Comparison of ENCODE assay signal across 8 cellular contexts in genomic region chr1:50970508-50970885, GRCh38. TPM values are rescaled to one million over a fixed set of nuclear protein-coding genes. Genes with fewer than 3 reads are reported as not detected.
DNase-seq lines count a peak whose midpoint lies in the region; ATAC-seq, FAIRE-seq and TF ChIP-seq lines count a peak whose summit lies in the region.

No MANE protein-coding gene starts in this region.

- H2AFZ ChIP-seq in GM12878 (ENCODE audit: control insufficient read depth, low read depth, low read length): peak overlapping the region; percentile 97

- H3K36me3 ChIP-seq in GM12878 (ENCODE audit: control insufficient read depth in 2 of 2, insufficient read depth in 2 of 2, low read length in 1 of 2) (peaks cover 0 to 7% of the 10 kb centered on the region in 2 experiments; a peak in 1 of 4 replicates), mucosa of rectum (ENCODE audit: control insufficient read depth in 2 of 2, insufficient read depth in 2 of 2, low read length in 2 of 2) (no peaks in the 10 kb centered on the region)

- H3K4me2 ChIP-seq in A549 (peak overlapping the region; percentile 84), GM12878 (ENCODE audit: control insufficient read depth, insufficient read depth) (peak overlapping the region; percentile 9)

- RAD21 ChIA-PET in GM12878 (lab: Charles Lee; ENCODE audit: unreplicated experiment): interaction anchor here (1.6 kb wide), 1 partner anchor 265 kb away, joined by 7 read pairs; the partner anchor contains the start of gene RNF11

- H3K27ac ChIP-seq in A549 (peak overlapping the region; percentile 99), GM12878 (ENCODE audit: control insufficient read depth, insufficient read depth) (peak overlapping the region; percentile 92), mucosa of rectum (ENCODE audit: low read depth in 2 of 2, low read length in 2 of 2) (peak overlapping the region; percentile 99)

- peaks cover 59% of the 10 kb centered on the region for H3K79me2 ChIP-seq in GM12878 (ENCODE audit: control insufficient read depth, insufficient read depth, low read length)

- no peak for DNase-seq in A549 (ENCODE audit: low read depth in 1 of 2, low spot score in 1 of 2)
- no peak for DNase-seq in HEK293T (ENCODE audit: extremely low spot score)
- DNase-seq in GM12878 (ENCODE audit: low read depth, low spot score): no peak
- DNase-seq in mesenteric fat pad (ENCODE audit: low spot score): no peak
- no peak for DNase-seq in COLO829 (ENCODE audit: low spot score)
- DNase-seq in stimulated activated CD8-positive, alpha-beta memory T cell treated with anti-CD3 and anti-CD28 coated beads, Interleukin-4, amount 100 ng/mL, for 48 hours: no peak

- H3K9ac ChIP-seq in GM12878 (ENCODE audit: control insufficient read depth, insufficient read depth, low read length): peak overlapping the region; percentile 85
- peak overlapping the region; percentile 92 to 97 for H3K9ac ChIP-seq in mucosa of rectum (ENCODE audit: low read depth in 1 of 2, low read length in 2 of 2)

- TF ChIP-seq RAD21 in A549 (conservative IDR thresholded peaks at IDR 0.05 in 1 of 2, IDR thresholded peaks at IDR 0.05 in 1 of 2) (no peak), GM12878 (IDR thresholded peaks at IDR 0.05; ENCODE audit: insufficient read depth, low read depth, low read length) (no peak)

- H3K27me3 ChIP-seq in GM12878 (replicated peaks in 1 of 2; ENCODE audit: control insufficient read depth in 2 of 2, insufficient read depth in 2 of 2, low read length in 1 of 2): no peaks in the 10 kb centered on the region
- no peaks in the 10 kb centered on the region for H3K27me3 ChIP-seq in mucosa of rectum (ENCODE audit: control insufficient read depth in 2 of 2, insufficient read depth in 2 of 2, low read length in 2 of 2)

- no peak for TF ChIP-seq POLR2A in A549 (IDR thresholded peaks at IDR 0.05; ENCODE audit: low read length)
- TF ChIP-seq POLR2A in GM12878 (IDR thresholded peaks at IDR 0.05; ENCODE audit: low read depth, low read length): no peak

- CTCF ChIA-PET in A549 (lab: Yijun Ruan, JAX): interaction anchor here (1.1 to 2.3 kb wide), 4 partner anchors 10 to 219 kb away, joined by 3 to 9 read pairs (median 4); partner anchors contain the start of gene FAF1
- CTCF ChIA-PET in HEK293T (lab: Yijun Ruan, JAX): interaction anchor here (0.6 to 1.9 kb wide), 3 partner anchors 10 to 247 kb away, joined by 3 to 6 read pairs (median 6); partner anchors contain the start of gene FAF1
- CTCF ChIA-PET in GM12878 (lab: Yijun Ruan, JAX): interaction anchor here (1.0 to 3.1 kb wide), 5 partner anchors 10 to 220 kb away, joined by 3 to 17 read pairs (median 5); partner anchors contain the start of gene FAF1

- intact Hi-C loops in GM12878 (cut with micrococcal nuclease; ENCODE audit: unreplicated experiment): no loop called here

- H3K9me3 ChIP-seq in A549 (no peaks in the 10 kb centered on the region), GM12878 (replicated peaks; ENCODE audit: control insufficient read depth, insufficient read depth, low read length) (no peaks in the 10 kb centered on the region), mucosa of rectum (ENCODE audit: control insufficient read depth in 2 of 2, low read length in 2 of 2) (no peaks in the 10 kb centered on the region)

- TF ChIP-seq CTCF in A549 (IDR thresholded peaks at IDR 0.05): no peak
- no peak for TF ChIP-seq CTCF in GM12878 (IDR thresholded peaks at IDR 0.05 in 2 of 3, conservative IDR thresholded peaks at IDR 0.05 in 1 of 3; ENCODE audit: control insufficient read depth in 2 of 3, extremely low read depth in 1 of 3, insufficient read depth in 1 of 3, low read depth in 3 of 3, low read length in 3 of 3)

- whole genome bisulfite sequencing in A549 (ENCODE audit: missing lambda C conversion rate): 1% methylated on average over 6 of the region's 6 CpGs
- under 1% methylated on average over 6 of the region's 6 CpGs for WGBS in GM12878 (ENCODE audit: insufficient coverage, insufficient replicate concordance, low lambda C conversion rate, missing lambda C conversion rate)

- peak overlapping the region; percentile 90 for H3K4me3 ChIP-seq in A549
- peak overlapping the region; percentile 99 for H3K4me3 ChIP-seq in GM12878
- H3K4me3 ChIP-seq in mucosa of rectum (ENCODE audit: low read length in 2 of 2): peak overlapping the region; percentile 98

- FAIRE-seq in A549 (lab: Jason Lieb, UNC) (no peak), GM12878 (lab: Jason Lieb, UNC) (no peak)

- SMC1A ChIA-PET in GM12878 (lab: Charles Lee; ENCODE audit: uncharacterized antibody, unreplicated experiment): interaction anchor here (0.8 to 2.0 kb wide), 5 partner anchors 10 to 297 kb away, joined by 3 to 8 read pairs (median 4); partner anchors contain the start of gene FAF1

- in situ Hi-C loops in GM12878 (cut with MboI): no loop called here

- ATAC-seq in A549 (no peak), GM12878 (no peak), HG03196 (IDR thresholded peaks at IDR 0.05; ENCODE audit: unreplicated experiment) (no peak)

- TF ChIP-seq EP300 in A549 (IDR thresholded peaks at IDR 0.05) (no peak), GM12878 (IDR thresholded peaks at IDR 0.05; ENCODE audit: borderline replicate concordance in 1 of 2, control insufficient read depth in 1 of 2, low read depth in 2 of 2, low read length in 2 of 2) (no peak)

- BruUV-seq in GM12878 (replicated peaks; lab: Mats Ljungman, UMichigan): TSS peak; percentile 52

- H3K4me1 ChIP-seq in A549: peaks cover 13% of the 10 kb centered on the region; the same call in 2 of the 3 replicates
- H3K4me1 ChIP-seq in GM12878 (ENCODE audit: control insufficient read depth, insufficient read depth, low read length): no peaks in the 10 kb centered on the region; the same call in 1 of the 2 replicates
- peaks cover 6 to 7% of the 10 kb centered on the region in 2 donors for H3K4me1 ChIP-seq in mucosa of rectum (ENCODE audit: control insufficient read depth in 2 of 2, insufficient read depth in 2 of 2, low read length in 2 of 2)

- no peaks in the 10 kb centered on the region for H4K20me1 ChIP-seq in GM12878 (ENCODE audit: control insufficient read depth, insufficient read depth)

- POLR2A ChIA-PET in A549 (lab: Yijun Ruan, JAX) (interaction anchor here (0.9 to 3.2 kb wide), 3 partner anchors 8 to 11 kb away, joined by 3 to 29 read pairs (median 15); partner anchors contain the start of gene FAF1), HEK293T (lab: Yijun Ruan, JAX) (interaction anchor here (0.8 to 7.1 kb wide), 10 partner anchors 7 to 218 kb away, joined by 3 to 97 read pairs (median 4); partner anchors contain the start of gene FAF1), GM12878 (lab: Charles Lee) (interaction anchor here (2.5 kb wide), 1 partner anchor 10 kb away, joined by 12 read pairs; the partner anchor contains the start of gene FAF1)

TF ChIP-seq in HEK293T, 16 proteins besides CTCF, POLR2A, EP300 and RAD21 (continues in another document):
- no peak for TF ChIP-seq FOXA1 (IDR thresholded peaks at IDR 0.05)

RNA-seq across cellular contexts. Expression of gene CDKN2C, which starts 0.5 kb away (rescaled TPM):
- polyA plus RNA-seq in A549 (2011; rRNA removed): 9.9 and 13.0 TPM in 2 replicates
- 12.1 and 13.5 TPM in 2 replicates for polyA plus RNA-seq in A549 (2012; cell fraction: cytosol; rRNA removed)
- 8.8 and 10.3 TPM in 2 replicates for polyA plus RNA-seq in A549 (2012; cell fraction: nucleus; rRNA removed)
- 14.7 to 17.7 TPM (median 16.8 TPM) in 3 replicates for polyA plus RNA-seq in A549 (2017; fragmentation: RNase III; extraction: RNeasy Plus Mini Kit Qiagen cat#74134 plus additional on column Dnase treatment)
- 7.4 and 8.0 TPM in 2 replicates for polyA minus RNA-seq in A549 (2011; rRNA and poly(A)+ RNA removed)
- total RNA-seq in GM12878 (2013; cell fraction: nucleolus; rRNA removed): 0.23 and 0.88 TPM in 2 replicates
- total RNA-seq in GM12878 (2014; rRNA removed): 8.2 and 8.8 TPM in 2 replicates
- total RNA-seq in GM12878 (2014; rRNA removed; fragmentation: Illumina TruSeq; extraction: Trizol): 5.6 and 6.8 TPM in 2 replicates
- total RNA-seq in GM12878 (2021): 7.2 and 8.5 TPM in 2 replicates
- 14.5 TPM for polyA plus RNA-seq in GM12878 (2011; ENCODE audit: low read depth)
- polyA plus RNA-seq in GM12878 (2011; rRNA removed): 11.7 and 12.5 TPM in 2 replicates
- 10.6 and 12.5 TPM in 2 replicates for polyA plus RNA-seq in GM12878 (2011; cell fraction: cytosol; rRNA removed)
- polyA plus RNA-seq in GM12878 (2011; cell fraction: nucleus; rRNA removed): 6.3 and 8.3 TPM in 2 replicates
- polyA plus RNA-seq in GM12878 (2012): 23.3 and 24.0 TPM in 2 replicates
- polyA plus RNA-seq in GM12878 (2014; fragmentation: Illumina TruSeq; extraction: Trizol): 3.3 and 6.4 TPM in 2 replicates
- 1 to 10 TPM; 3.3 to 3.6 TPM for polyA plus RNA-seq in GM12878 (2014; fragmentation: Nextera tagmentation; extraction: Ambion mirVana)
- polyA plus RNA-seq in GM12878 (2014; rRNA removed): 8.2 and 8.6 TPM in 2 replicates
- polyA plus RNA-seq in GM12878 (2016; fragmentation: Nextera tagmentation; extraction: Ambion mirVana): 1 to 10 TPM; 4.1 to 4.5 TPM
- polyA minus RNA-seq in GM12878 (2011; rRNA and poly(A)+ RNA removed): 7.4 and 8.3 TPM in 2 replicates
- 4.1 and 6.8 TPM in 2 replicates for polyA minus RNA-seq in GM12878 (2011; cell fraction: cytosol; rRNA and poly(A)+ RNA removed)
- polyA minus RNA-seq in GM12878 (2011; cell fraction: nucleus; rRNA and poly(A)+ RNA removed): 8.5 and 9.9 TPM in 2 replicates
- 33.1 TPM for total RNA-seq in mesenteric fat pad

RNA-seq across cellular contexts. Expression of gene FAF1, which starts 10.4 kb away (rescaled TPM):
- 46.2 and 57.5 TPM in 2 replicates for polyA plus RNA-seq in A549 (2011; rRNA removed)
- 4.5 and 5.3 TPM in 2 replicates for polyA plus RNA-seq in A549 (2012; cell fraction: cytosol; rRNA removed)
- polyA plus RNA-seq in A549 (2012; cell fraction: nucleus; rRNA removed): 1.5 and 5.1 TPM in 2 replicates
- 29.9 to 31.7 TPM (median 31.2 TPM) in 3 replicates for polyA plus RNA-seq in A549 (2017; fragmentation: RNase III; extraction: RNeasy Plus Mini Kit Qiagen cat#74134 plus additional on column Dnase treatment)
- polyA minus RNA-seq in A549 (2011; rRNA and poly(A)+ RNA removed): 32.2 and 41.3 TPM in 2 replicates
- 115 and 130 TPM in 2 replicates for total RNA-seq in GM12878 (2013; cell fraction: nucleolus; rRNA removed)
- total RNA-seq in GM12878 (2014; rRNA removed): 22.8 and 34.3 TPM in 2 replicates
- 44.7 and 45.5 TPM in 2 replicates for total RNA-seq in GM12878 (2014; rRNA removed; fragmentation: Illumina TruSeq; extraction: Trizol)
- 53.4 and 54.5 TPM in 2 replicates for total RNA-seq in GM12878 (2021)
- polyA plus RNA-seq in GM12878 (2011; ENCODE audit: low read depth): 29.9 TPM
- polyA plus RNA-seq in GM12878 (2011; rRNA removed): 33.0 and 37.9 TPM in 2 replicates
- polyA plus RNA-seq in GM12878 (2011; cell fraction: cytosol; rRNA removed): 14.3 and 20.9 TPM in 2 replicates
- polyA plus RNA-seq in GM12878 (2011; cell fraction: nucleus; rRNA removed): 14.8 and 17.6 TPM in 2 replicates
- 48.1 and 55.4 TPM in 2 replicates for polyA plus RNA-seq in GM12878 (2012)
- 53.6 and 63.4 TPM in 2 replicates for polyA plus RNA-seq in GM12878 (2014; fragmentation: Illumina TruSeq; extraction: Trizol)
- polyA plus RNA-seq in GM12878 (2014; fragmentation: Nextera tagmentation; extraction: Ambion mirVana): 10 to 100 TPM; 14.0 to 24.6 TPM
- polyA plus RNA-seq in GM12878 (2014; rRNA removed): 16.0 and 18.6 TPM in 2 replicates
- 10 to 100 TPM in 1 of 2 experiments, 1 to 10 TPM in 1; 8.6 to 11.5 TPM for polyA plus RNA-seq in GM12878 (2016; fragmentation: Nextera tagmentation; extraction: Ambion mirVana)
- 46.6 and 70.7 TPM in 2 replicates for polyA minus RNA-seq in GM12878 (2011; rRNA and poly(A)+ RNA removed)
- 12.2 and 30.4 TPM in 2 replicates for polyA minus RNA-seq in GM12878 (2011; cell fraction: cytosol; rRNA and poly(A)+ RNA removed)
- polyA minus RNA-seq in GM12878 (2011; cell fraction: nucleus; rRNA and poly(A)+ RNA removed): 22.7 and 28.1 TPM in 2 replicates
- total RNA-seq in mesenteric fat pad: 47.8 TPM
